Comparison of ENCODE assay signal across 1 cellular context in genomic region chr11:48488493-48488892, GRCh38. TPM values are rescaled to one million over a fixed set of nuclear protein-coding genes. Genes with fewer than 3 reads are reported as not detected.
"Had no signal": no experiment of that assay in that cellular context is flagged by ENCODE, and none has a peak within 500 bp of the region (broad histone marks: within the 10 kb centered on the region; RNA-seq: fewer than 3 reads in every experiment).

A gene with protein sequence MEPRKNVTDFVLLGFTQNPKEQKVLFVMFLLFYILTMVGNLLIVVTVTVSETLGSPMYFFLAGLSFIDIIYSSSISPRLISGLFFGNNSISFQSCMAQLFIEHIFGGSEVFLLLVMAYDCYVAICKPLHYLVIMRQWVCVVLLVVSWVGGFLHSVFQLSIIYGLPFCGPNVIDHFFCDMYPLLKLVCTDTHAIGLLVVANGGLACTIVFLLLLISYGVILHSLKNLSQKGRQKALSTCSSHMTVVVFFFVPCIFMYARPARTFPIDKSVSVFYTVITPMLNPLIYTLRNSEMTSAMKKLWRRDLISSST (plus strand): TSS chr11:48488793. CDS start chr11:48488793, 0 bp downstream.

RNA-seq across cellular contexts. Expression of the gene that starts here (rescaled TPM):
- polyA plus RNA-seq: SK-N-SH had no signal
